9 cellular contexts compared by ENCODE assay signal in the genomic region with DNA sequence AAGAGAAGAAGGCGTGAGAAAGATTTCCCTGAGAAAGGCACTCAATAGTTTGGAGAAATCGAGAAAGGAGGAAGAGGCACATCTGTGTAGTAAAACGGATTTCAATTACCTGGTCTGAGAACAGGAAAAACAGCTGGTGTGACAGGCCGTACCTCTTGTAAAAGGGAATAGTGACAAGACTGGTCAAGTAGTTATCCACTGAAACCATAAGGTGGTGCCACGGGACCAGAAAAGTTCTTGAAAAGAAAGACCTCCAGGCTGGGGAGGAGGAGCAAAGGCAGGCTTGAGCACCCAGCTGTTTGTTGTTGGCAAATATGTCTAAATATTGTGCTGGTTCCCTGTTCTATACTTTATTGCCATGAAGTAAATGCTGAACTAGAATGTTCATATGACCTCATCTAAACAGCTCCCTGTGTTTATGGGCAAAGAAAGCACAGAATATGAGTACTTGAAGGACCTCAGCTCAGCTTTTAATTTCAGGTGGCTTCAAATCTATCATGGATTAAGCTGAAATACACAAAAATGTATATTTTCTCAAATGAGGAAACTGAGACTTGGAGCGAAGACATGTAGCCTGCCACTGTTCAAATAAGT. TPM values are rescaled to one million over a fixed set of nuclear protein-coding genes. Genes with fewer than 3 reads are reported as not detected.
DNase-seq lines count a peak whose midpoint lies in the region; ATAC-seq and TF ChIP-seq lines count a peak whose summit lies in the region.
"Had no signal": no experiment of that assay in that cellular context is flagged by ENCODE, and none has a peak within 500 bp of the region (broad histone marks: within the 10 kb centered on the region; RNA-seq: fewer than 3 reads in every experiment).

No MANE protein-coding gene starts in this region.

- H3K4me3 ChIP-seq in gastrocnemius medialis: no peak overlapping the region

- no peaks in the 10 kb centered on the region for H3K36me3 ChIP-seq in gastrocnemius medialis

- H3K36me3 Mint-ChIP-seq in activated CD4-positive, alpha-beta T cell treated with anti-CD3 and anti-CD28 coated beads for 36 hours (ENCODE audit: low read depth): no peaks in the 10 kb centered on the region
- H3K36me3 Mint-ChIP-seq in activated naive CD4-positive, alpha-beta T cell treated with anti-CD3 and anti-CD28 coated beads, Interleukin-2, amount 10 ng/mL, durations not matched to agents 7 days and 5 days: no peaks in the 10 kb centered on the region

- no peak for TF ChIP-seq POLR2A in gastrocnemius medialis (IDR thresholded peaks at IDR 0.05)

- H3K4me1 ChIP-seq in gastrocnemius medialis: no peaks in the 10 kb centered on the region

- no peaks in the 10 kb centered on the region for H3K27me3 ChIP-seq in gastrocnemius medialis

- CTCF ChIA-PET in activated CD4-positive, alpha-beta T cell treated with anti-CD3 and anti-CD28 coated beads for 36 hours (lab: Charles Lee): interaction anchor here (0.9 to 1.0 kb wide), 2 partner anchors 97 to 243 kb away, joined by 3 to 5 read pairs; no protein-coding TSS in a partner anchor
- CTCF ChIA-PET in activated naive CD4-positive, alpha-beta T cell treated with anti-CD3 and anti-CD28 coated beads, Interleukin-2, amount 10 ng/mL, durations not matched to agents 7 days and 5 days (lab: Charles Lee): interaction anchor here (0.9 kb wide), 1 partner anchor 97 kb away, joined by 3 read pairs; no protein-coding TSS in a partner anchor

- H3K27ac Mint-ChIP-seq in activated CD4-positive, alpha-beta T cell treated with anti-CD3 and anti-CD28 coated beads for 36 hours: no peak overlapping the region
- H3K27ac Mint-ChIP-seq in activated naive CD4-positive, alpha-beta T cell treated with anti-CD3 and anti-CD28 coated beads, Interleukin-2, amount 10 ng/mL, durations not matched to agents 7 days and 5 days: no peak overlapping the region

- H3K27ac ChIP-seq in gastrocnemius medialis: no peak overlapping the region

- no peaks in the 10 kb centered on the region for H3K9me3 Mint-ChIP-seq in activated CD4-positive, alpha-beta T cell treated with anti-CD3 and anti-CD28 coated beads for 36 hours (ENCODE audit: low read depth)
- no peaks in the 10 kb centered on the region for H3K9me3 Mint-ChIP-seq in activated naive CD4-positive, alpha-beta T cell treated with anti-CD3 and anti-CD28 coated beads, Interleukin-2, amount 10 ng/mL, durations not matched to agents 7 days and 5 days

- peaks cover 17% of the 10 kb centered on the region for H3K4me1 Mint-ChIP-seq in activated CD4-positive, alpha-beta T cell treated with anti-CD3 and anti-CD28 coated beads for 36 hours
- H3K4me1 Mint-ChIP-seq in activated naive CD4-positive, alpha-beta T cell treated with anti-CD3 and anti-CD28 coated beads, Interleukin-2, amount 10 ng/mL, durations not matched to agents 7 days and 5 days: no peaks in the 10 kb centered on the region

- intact Hi-C loops in activated CD4-positive, alpha-beta T cell treated with anti-CD3 and anti-CD28 coated beads for 36 hours (cut with DNase I, micrococcal nuclease): no loop called here
- intact Hi-C loops in gastrocnemius medialis (cut with DNase I; ENCODE audit: low total_unique reads): no loop called here

- no peak overlapping the region for H3K4me3 Mint-ChIP-seq in activated CD4-positive, alpha-beta T cell treated with anti-CD3 and anti-CD28 coated beads for 36 hours
- H3K4me3 Mint-ChIP-seq in activated naive CD4-positive, alpha-beta T cell treated with anti-CD3 and anti-CD28 coated beads, Interleukin-2, amount 10 ng/mL, durations not matched to agents 7 days and 5 days: no peak overlapping the region

- in situ Hi-C loops in gastrocnemius medialis (cut with MboI; ENCODE audit: low sequenced_read_pairs in 4 of 4): loop anchor here in 1 of 4 donors (25.0 kb wide), 1 partner anchor 1210 kb away; no protein-coding TSS in a partner anchor

- peaks cover 7% of the 10 kb centered on the region for H3K27me3 Mint-ChIP-seq in activated CD4-positive, alpha-beta T cell treated with anti-CD3 and anti-CD28 coated beads for 36 hours
- H3K27me3 Mint-ChIP-seq in activated naive CD4-positive, alpha-beta T cell treated with anti-CD3 and anti-CD28 coated beads, Interleukin-2, amount 10 ng/mL, durations not matched to agents 7 days and 5 days: peaks cover 12% of the 10 kb centered on the region

- POLR2A ChIA-PET in activated CD4-positive, alpha-beta T cell treated with anti-CD3 and anti-CD28 coated beads for 36 hours (lab: Charles Lee): no interaction called here

- H3K9me3 ChIP-seq in gastrocnemius medialis: no peaks in the 10 kb centered on the region

- no peak for TF ChIP-seq CTCF in gastrocnemius medialis (IDR thresholded peaks at IDR 0.05 in 4 of 5, conservative IDR thresholded peaks at IDR 0.05 in 1 of 5)

- peak; percentile 26 for DNase-seq in activated CD4-positive, alpha-beta T cell treated with anti-CD3 and anti-CD28 coated beads for 36 hours
- DNase-seq in activated CD4-positive, alpha-beta T cell treated with anti-CD3 and anti-CD28 coated beads, Interleukin-2, amount 50 U/mL, for 48 hours: no peak
- DNase-seq in OCI-M1 (lab: John Stamatoyannopoulos, UW) (peak; percentile 68), iPS DF 4.7 (ENCODE audit: extremely low read depth, low spot score) (peak; percentile 51), cerebellum (ENCODE audit: low spot score) (no peak), gastrocnemius medialis (no peak)
- no peak for DNase-seq in activated naive CD4-positive, alpha-beta T cell treated with anti-CD3 and anti-CD28 coated beads, Interleukin-2, amount 10 ng/mL, durations not matched to agents 7 days and 5 days
- DNase-seq: DND-41 had no signal

- no peak for ATAC-seq in activated CD4-positive, alpha-beta T cell treated with anti-CD3 and anti-CD28 coated beads for 36 hours
- ATAC-seq in HG02759 (IDR thresholded peaks at IDR 0.05; ENCODE audit: unreplicated experiment) (peak; percentile 54), gastrocnemius medialis (no peak)

RNA-seq across cellular contexts. Expression of a gene that starts 4.0 kb away (rescaled TPM):
- not detected for total RNA-seq in activated CD4-positive, alpha-beta T cell treated with anti-CD3 and anti-CD28 coated beads for 36 hours
- total RNA-seq in cerebellum (not detected), gastrocnemius medialis (under 1 TPM in 1 of 4 donors, not detected in 3; 0.18 TPM)

RNA-seq across cellular contexts. Expression of a gene that starts 42.4 kb away (rescaled TPM):
- not detected for total RNA-seq in activated CD4-positive, alpha-beta T cell treated with anti-CD3 and anti-CD28 coated beads for 36 hours
- total RNA-seq in cerebellum (not detected), gastrocnemius medialis (under 1 TPM in 1 of 4 donors, not detected in 3; 0.66 TPM)

Comparison
In these comparisons a context has a peak if more than half of its experiments do, and no peak if none do; other contexts are left out.
1. DNase-seq: peak in activated CD4-positive, alpha-beta T cell treated with anti-CD3 and anti-CD28 coated beads for 36 hours (single experiment), OCI-M1 (single experiment) and iPS DF 4.7 (single experiment); none in activated CD4-positive, alpha-beta T cell treated with anti-CD3 and anti-CD28 coated beads, Interleukin-2, amount 50 U/mL, for 48 hours (0 of 2), cerebellum (single experiment), activated naive CD4-positive, alpha-beta T cell treated with anti-CD3 and anti-CD28 coated beads, Interleukin-2, amount 10 ng/mL, durations not matched to agents 7 days and 5 days (single experiment) and gastrocnemius medialis (0 of 2).